In genomic region chr17:80393491-80393890, GRCh38 we compare ENCODE assay signal across 25 cellular contexts. TPM values are rescaled to one million over a fixed set of nuclear protein-coding genes. Genes with fewer than 3 reads are reported as not detected.
DNase-seq lines count a peak whose midpoint lies in the region; ATAC-seq and TF ChIP-seq lines count a peak whose summit lies in the region.
"Had no signal": no experiment of that assay in that cellular context is flagged by ENCODE, and none has a peak within 500 bp of the region (broad histone marks: within the 10 kb centered on the region; RNA-seq: fewer than 3 reads in every experiment).

No MANE protein-coding gene starts in this region.

- in situ Hi-C loops in mammary epithelial cell (cut with MboI; ENCODE audit: low sequenced_read_pairs in 2 of 2): no loop called here

- H3K4me3 ChIP-seq in mammary epithelial cell (replicated peaks in 1 of 3; ENCODE audit: insufficient read depth in 1 of 3, low read depth in 2 of 3, low read length in 3 of 3) (no peak overlapping the region), breast epithelium (no peak overlapping the region)
- H3K4me3 ChIP-seq: ascending aorta, tibial nerve had no signal

- H4K20me1 ChIP-seq in mammary epithelial cell (ENCODE audit: insufficient read depth, low read length): no peaks in the 10 kb centered on the region

- H3K27me3 ChIP-seq in mammary epithelial cell (ENCODE audit: insufficient read depth, low read length) (no peaks in the 10 kb centered on the region), breast epithelium (no peaks in the 10 kb centered on the region)
- H3K27me3 ChIP-seq: ascending aorta, tibial nerve had no signal

- intact Hi-C loops in mammary epithelial cell (cut with micrococcal nuclease) (no loop called here), breast epithelium (cut with DNase I; ENCODE audit: low total_unique reads) (loop anchor here (5.0 kb wide), 1 partner anchor 1229 kb away; no protein-coding TSS in a partner anchor), left colon (cut with DNase I, micrococcal nuclease) (no loop called here)

- peaks cover 27% of the 10 kb centered on the region for H3K36me3 Mint-ChIP-seq in nephron (ENCODE audit: low read depth)

- H3K9me3 Mint-ChIP-seq in nephron: no peaks in the 10 kb centered on the region
- H3K9me3 Mint-ChIP-seq: activated naive CD4-positive, alpha-beta T cell treated with anti-CD3 and anti-CD28 coated beads, Interleukin-2, amount 50 U/mL, for 24 hours; dendritic cell treated with granulocyte-macrophage colony-stimulating factor and Interleukin-4, amounts not matched to agents 40 ng/mL and 50 ng/mL, for 4 days; immature natural killer cell; naive thymus-derived CD4-positive, alpha-beta T cell; stimulated activated naive CD8-positive, alpha-beta T cell treated with anti-CD3 and anti-CD28 coated beads, Interleukin-15, amount 100 ng/mL, for 72 hours; T-cell had no signal

- BruUV-seq in mammary epithelial cell (replicated peaks; lab: Mats Ljungman, UMichigan): TSS peak; percentile 50

- peaks cover 8% of the 10 kb centered on the region for H3K27me3 Mint-ChIP-seq in nephron (ENCODE audit: low read depth)
- H3K27me3 Mint-ChIP-seq: activated naive CD4-positive, alpha-beta T cell treated with anti-CD3 and anti-CD28 coated beads, Interleukin-2, amount 50 U/mL, for 24 hours; naive thymus-derived CD4-positive, alpha-beta T cell; stimulated activated naive CD8-positive, alpha-beta T cell treated with anti-CD3 and anti-CD28 coated beads, Interleukin-15, amount 100 ng/mL, for 72 hours; T-cell had no signal

- WGBS in mammary epithelial cell (ENCODE audit: low coverage, missing lambda C conversion rate): 61% methylated on average over 9 of the region's 10 CpGs

- ATAC-seq in left colon (no peak), GM21576 (IDR thresholded peaks at IDR 0.05; ENCODE audit: unreplicated experiment) (no peak)
- ATAC-seq: left lobe of liver; naive thymus-derived CD4-positive, alpha-beta T cell; stimulated activated naive CD8-positive, alpha-beta T cell treated with anti-CD3 and anti-CD28 coated beads, Interleukin-15, amount 100 ng/mL, for 72 hours; T-cell had no signal

- POLR2A ChIA-PET in RWPE1 (lab: Yijun Ruan, JAX; ENCODE audit: low non-redundant PET): no interaction called here

- H3K36me3 ChIP-seq in mammary epithelial cell (ENCODE audit: insufficient read depth, low read length) (peaks cover 24% of the 10 kb centered on the region), breast epithelium (no peaks in the 10 kb centered on the region)

- H3K27ac Mint-ChIP-seq in nephron: peak overlapping the region; percentile 68 to 86 (median 71)
- H3K27ac Mint-ChIP-seq: activated naive CD4-positive, alpha-beta T cell treated with anti-CD3 and anti-CD28 coated beads, Interleukin-2, amount 50 U/mL, for 24 hours; dendritic cell treated with granulocyte-macrophage colony-stimulating factor and Interleukin-4, amounts not matched to agents 40 ng/mL and 50 ng/mL, for 4 days; T-cell had no signal

- H3K4me3 Mint-ChIP-seq in nephron: peak overlapping the region in 1 of 3 experiments; percentile 30
- H3K4me3 Mint-ChIP-seq: activated naive CD4-positive, alpha-beta T cell treated with anti-CD3 and anti-CD28 coated beads, Interleukin-2, amount 50 U/mL, for 24 hours; dendritic cell treated with granulocyte-macrophage colony-stimulating factor and Interleukin-4, amounts not matched to agents 40 ng/mL and 50 ng/mL, for 4 days; immature natural killer cell; naive thymus-derived CD4-positive, alpha-beta T cell; stimulated activated naive CD8-positive, alpha-beta T cell treated with anti-CD3 and anti-CD28 coated beads, Interleukin-15, amount 100 ng/mL, for 72 hours; T-cell had no signal

- CTCF ChIA-PET in mammary epithelial cell (lab: Charles Lee; ENCODE audit: low non-redundant PET) (no interaction called here), RWPE1 (lab: Yijun Ruan, JAX) (no interaction called here)

- H3K9ac ChIP-seq in mammary epithelial cell (ENCODE audit: insufficient read depth, low read length): no peak overlapping the region

- H3K79me2 ChIP-seq in mammary epithelial cell (ENCODE audit: insufficient read depth, low read length): no peaks in the 10 kb centered on the region

- no peak overlapping the region for H2AFZ ChIP-seq in mammary epithelial cell (ENCODE audit: low read depth, low read length)

- no peaks in the 10 kb centered on the region for H3K9me3 ChIP-seq in mammary epithelial cell (replicated peaks; ENCODE audit: insufficient read depth, low read length)
- H3K9me3 ChIP-seq in breast epithelium: no peaks in the 10 kb centered on the region
- H3K9me3 ChIP-seq: ascending aorta, tibial nerve had no signal

- no peak for TF ChIP-seq POLR2A in breast epithelium (IDR thresholded peaks at IDR 0.05)

- TF ChIP-seq CTCF in mammary epithelial cell (conservative IDR thresholded peaks at IDR 0.05 in 1 of 2, IDR thresholded peaks at IDR 0.05 in 1 of 2; ENCODE audit: extremely low read depth in 1 of 2, insufficient read depth in 1 of 2, low read depth in 1 of 2, low read length in 2 of 2) (no peak), breast epithelium (IDR thresholded peaks at IDR 0.05) (no peak), RWPE1 (conservative IDR thresholded peaks at IDR 0.05; ENCODE audit: low read depth) (no peak), nephron (IDR thresholded peaks at IDR 0.05; ENCODE audit: unreplicated experiment in 3 of 3) (no peak)

- DNase-seq in mammary epithelial cell: no peak
- no peak for DNase-seq in breast epithelium (ENCODE audit: low spot score in 2 of 2)
- DNase-seq in RWPE1 (ENCODE audit: low spot score): no peak
- DNase-seq in left colon: no peak
- DNase-seq in T-helper 1 cell: no peak
- DNase-seq: activated CD4-positive, alpha-beta T cell treated with anti-CD3 and anti-CD28 coated beads, Interleukin-2, amount 50 U/mL, for 48 hours; caudate nucleus; hypothalamus; immature natural killer cell; KG1; naive thymus-derived CD4-positive, alpha-beta T cell; NCI-H1417 treated with DMSO at 0.1 percent for 48 hours; NCI-H2081 treated with DMSO at 0.1 percent for 48 hours; NCI-H345; NCI-H774; nucleus accumbens; stimulated activated naive CD8-positive, alpha-beta T cell treated with anti-CD3 and anti-CD28 coated beads, Interleukin-15, amount 100 ng/mL, for 72 hours; T-cell had no signal

- H3K4me1 Mint-ChIP-seq in nephron: peaks cover 63% of the 10 kb centered on the region

- H3K27ac ChIP-seq in mammary epithelial cell (ENCODE audit: insufficient read depth, low read depth, low read length) (no peak overlapping the region), breast epithelium (no peak overlapping the region), RWPE1 (peak overlapping the region; percentile 3; the same call in 1 of the 2 replicates)
- H3K27ac ChIP-seq: ascending aorta had no signal

- H3K4me1 ChIP-seq in mammary epithelial cell (ENCODE audit: insufficient read depth, low read length): no peaks in the 10 kb centered on the region
- H3K4me1 ChIP-seq in breast epithelium: no peaks in the 10 kb centered on the region
- H3K4me1 ChIP-seq: ascending aorta had no signal

- dilution Hi-C loops in mammary epithelial cell (cut with HindIII; ENCODE audit: low sequenced_read_pairs): no loop called here

- H3K4me2 ChIP-seq in mammary epithelial cell (ENCODE audit: insufficient read depth, low read depth, low read length): no peak overlapping the region

RNA-seq across cellular contexts. Expression of gene ENDOV, which starts 21.5 kb away (rescaled TPM):
- 10 to 100 TPM; 19.5 to 22.6 TPM for total RNA-seq in mammary epithelial cell
- 14.4 TPM for polyA plus RNA-seq in mammary epithelial cell
- 16.7 TPM for polyA minus RNA-seq in mammary epithelial cell
- total RNA-seq in breast epithelium: 10 to 100 TPM; 13.8 to 17.0 (median 16.7) TPM
- total RNA-seq in left colon: 10 to 100 TPM; 23.2 to 25.5 TPM
